2 cellular contexts compared by ENCODE assay signal in the genomic region with DNA sequence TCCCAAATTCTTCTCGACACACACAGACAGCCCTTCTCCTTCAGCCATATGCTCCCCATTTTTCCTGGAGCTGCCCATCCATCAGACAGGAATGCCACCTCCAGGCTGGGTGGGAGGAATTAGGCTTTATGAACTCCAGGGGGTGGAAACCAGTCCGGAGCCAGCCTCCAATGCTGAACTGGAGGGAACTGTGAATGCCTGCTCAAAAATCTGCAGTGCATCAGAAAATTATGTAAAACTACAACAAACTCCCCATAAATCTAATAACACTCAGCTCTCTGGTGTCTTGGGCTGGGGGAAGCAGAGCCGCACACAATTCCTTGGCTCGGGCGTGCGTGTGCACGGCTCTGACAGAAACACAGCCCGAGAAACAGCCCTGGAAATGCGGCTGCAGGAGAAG.
TF ChIP-seq lines count a peak whose summit lies in the region.

No MANE protein-coding gene starts in this region.

TF ChIP-seq in A549, 52 proteins besides CTCF, POLR2A, EP300 and RAD21 (continued from another document):
- TF ChIP-seq, protein P1, sequence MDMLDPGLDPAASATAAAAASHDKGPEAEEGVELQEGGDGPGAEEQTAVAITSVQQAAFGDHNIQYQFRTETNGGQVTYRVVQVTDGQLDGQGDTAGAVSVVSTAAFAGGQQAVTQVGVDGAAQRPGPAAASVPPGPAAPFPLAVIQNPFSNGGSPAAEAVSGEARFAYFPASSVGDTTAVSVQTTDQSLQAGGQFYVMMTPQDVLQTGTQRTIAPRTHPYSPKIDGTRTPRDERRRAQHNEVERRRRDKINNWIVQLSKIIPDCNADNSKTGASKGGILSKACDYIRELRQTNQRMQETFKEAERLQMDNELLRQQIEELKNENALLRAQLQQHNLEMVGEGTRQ (IDR thresholded peaks at IDR 0.05) = no peak
- no peak for TF ChIP-seq POLR2AphosphoS2 (conservative IDR thresholded peaks at IDR 0.05; ENCODE audit: low read length)
- no peak for TF ChIP-seq RCOR1 (IDR thresholded peaks at IDR 0.05; ENCODE audit: low read depth, low read length)
- TF ChIP-seq FOSL2 (IDR thresholded peaks at IDR 0.05) = no peak
- no peak for TF ChIP-seq FOSL2 (CRISPR knock-in tag; IDR thresholded peaks at IDR 0.05)
- TF ChIP-seq TFCP2L1 (CRISPR knock-in tag; IDR thresholded peaks at IDR 0.05) = no peak
- TF ChIP-seq, protein P2, sequence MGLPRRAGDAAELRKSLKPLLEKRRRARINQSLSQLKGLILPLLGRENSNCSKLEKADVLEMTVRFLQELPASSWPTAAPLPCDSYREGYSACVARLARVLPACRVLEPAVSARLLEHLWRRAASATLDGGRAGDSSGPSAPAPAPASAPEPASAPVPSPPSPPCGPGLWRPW (IDR thresholded peaks at IDR 0.05) = no peak
- no peak for TF ChIP-seq MAZ (IDR thresholded peaks at IDR 0.05; ENCODE audit: borderline replicate concordance, low read depth, low read length)
- no peak for TF ChIP-seq HOXB5 (CRISPR knock-in tag; IDR thresholded peaks at IDR 0.05)
- TF ChIP-seq RNF2 (IDR thresholded peaks at IDR 0.05; ENCODE audit: borderline replicate concordance, low read depth) = no peak
- TF ChIP-seq HOXB13 (CRISPR knock-in tag; IDR thresholded peaks at IDR 0.05; ENCODE audit: low read depth) = no peak
- TF ChIP-seq MYC (IDR thresholded peaks at IDR 0.05; ENCODE audit: borderline replicate concordance, low read length) = no peak
- TF ChIP-seq, protein P3, sequence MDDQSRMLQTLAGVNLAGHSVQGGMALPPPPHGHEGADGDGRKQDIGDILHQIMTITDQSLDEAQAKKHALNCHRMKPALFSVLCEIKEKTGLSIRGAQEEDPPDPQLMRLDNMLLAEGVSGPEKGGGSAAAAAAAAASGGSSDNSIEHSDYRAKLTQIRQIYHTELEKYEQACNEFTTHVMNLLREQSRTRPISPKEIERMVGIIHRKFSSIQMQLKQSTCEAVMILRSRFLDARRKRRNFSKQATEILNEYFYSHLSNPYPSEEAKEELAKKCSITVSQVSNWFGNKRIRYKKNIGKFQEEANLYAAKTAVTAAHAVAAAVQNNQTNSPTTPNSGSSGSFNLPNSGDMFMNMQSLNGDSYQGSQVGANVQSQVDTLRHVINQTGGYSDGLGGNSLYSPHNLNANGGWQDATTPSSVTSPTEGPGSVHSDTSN (IDR thresholded peaks at IDR 0.05) = no peak
- no peak for TF ChIP-seq CBX8 (IDR thresholded peaks at IDR 0.05)
- no peak for TF ChIP-seq HDAC2 (IDR thresholded peaks at IDR 0.05)
- TF ChIP-seq, protein P4, sequence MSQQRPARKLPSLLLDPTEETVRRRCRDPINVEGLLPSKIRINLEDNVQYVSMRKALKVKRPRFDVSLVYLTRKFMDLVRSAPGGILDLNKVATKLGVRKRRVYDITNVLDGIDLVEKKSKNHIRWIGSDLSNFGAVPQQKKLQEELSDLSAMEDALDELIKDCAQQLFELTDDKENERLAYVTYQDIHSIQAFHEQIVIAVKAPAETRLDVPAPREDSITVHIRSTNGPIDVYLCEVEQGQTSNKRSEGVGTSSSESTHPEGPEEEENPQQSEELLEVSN (IDR thresholded peaks at IDR 0.05; ENCODE audit: borderline replicate concordance, low read depth) = no peak
- TF ChIP-seq ZSCAN20 (CRISPR knock-in tag; IDR thresholded peaks at IDR 0.05) = no peak
- no peak for TF ChIP-seq JUN (IDR thresholded peaks at IDR 0.05)
- TF ChIP-seq SREBF2 (IDR thresholded peaks at IDR 0.05) = no peak
- no peak for TF ChIP-seq HEYL (CRISPR knock-in tag; IDR thresholded peaks at IDR 0.05)

TF ChIP-seq in H1, 55 proteins besides CTCF, POLR2A, EP300 and RAD21 (continued from another document):
- TF ChIP-seq, protein P5, sequence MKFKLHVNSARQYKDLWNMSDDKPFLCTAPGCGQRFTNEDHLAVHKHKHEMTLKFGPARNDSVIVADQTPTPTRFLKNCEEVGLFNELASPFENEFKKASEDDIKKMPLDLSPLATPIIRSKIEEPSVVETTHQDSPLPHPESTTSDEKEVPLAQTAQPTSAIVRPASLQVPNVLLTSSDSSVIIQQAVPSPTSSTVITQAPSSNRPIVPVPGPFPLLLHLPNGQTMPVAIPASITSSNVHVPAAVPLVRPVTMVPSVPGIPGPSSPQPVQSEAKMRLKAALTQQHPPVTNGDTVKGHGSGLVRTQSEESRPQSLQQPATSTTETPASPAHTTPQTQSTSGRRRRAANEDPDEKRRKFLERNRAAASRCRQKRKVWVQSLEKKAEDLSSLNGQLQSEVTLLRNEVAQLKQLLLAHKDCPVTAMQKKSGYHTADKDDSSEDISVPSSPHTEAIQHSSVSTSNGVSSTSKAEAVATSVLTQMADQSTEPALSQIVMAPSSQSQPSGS (IDR thresholded peaks at IDR 0.05; ENCODE audit: low read length) = no peak
- TF ChIP-seq ASH2L (IDR thresholded peaks at IDR 0.05; ENCODE audit: low read length) (no peak), TAF1 (IDR thresholded peaks at IDR 0.05; ENCODE audit: low read depth, low read length) (no peak), HDAC6 (IDR thresholded peaks at IDR 0.05; ENCODE audit: low read depth, low read length) (no peak), RXRA (IDR thresholded peaks at IDR 0.05; ENCODE audit: insufficient read depth, low read depth, low read length) (no peak), BACH1 (IDR thresholded peaks at IDR 0.05; ENCODE audit: low read length) (no peak), CHD1 (IDR thresholded peaks at IDR 0.05; ENCODE audit: low read depth, low read length) (no peak), NANOG (IDR thresholded peaks at IDR 0.05; ENCODE audit: insufficient read depth, low read depth, low read length, poor library complexity, severe bottlenecking) (no peak), SIRT6 (IDR thresholded peaks at IDR 0.05; ENCODE audit: low read length) (no peak), RBBP5 (IDR thresholded peaks at IDR 0.05; ENCODE audit: borderline replicate concordance, low read depth, low read length) (no peak)
- TF ChIP-seq, protein P6, sequence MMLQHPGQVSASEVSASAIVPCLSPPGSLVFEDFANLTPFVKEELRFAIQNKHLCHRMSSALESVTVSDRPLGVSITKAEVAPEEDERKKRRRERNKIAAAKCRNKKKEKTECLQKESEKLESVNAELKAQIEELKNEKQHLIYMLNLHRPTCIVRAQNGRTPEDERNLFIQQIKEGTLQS (IDR thresholded peaks at IDR 0.05; ENCODE audit: insufficient read depth, low read depth, low read length) = no peak
- TF ChIP-seq, protein P4 (IDR thresholded peaks at IDR 0.05) = no peak
- TF ChIP-seq, protein P7, sequence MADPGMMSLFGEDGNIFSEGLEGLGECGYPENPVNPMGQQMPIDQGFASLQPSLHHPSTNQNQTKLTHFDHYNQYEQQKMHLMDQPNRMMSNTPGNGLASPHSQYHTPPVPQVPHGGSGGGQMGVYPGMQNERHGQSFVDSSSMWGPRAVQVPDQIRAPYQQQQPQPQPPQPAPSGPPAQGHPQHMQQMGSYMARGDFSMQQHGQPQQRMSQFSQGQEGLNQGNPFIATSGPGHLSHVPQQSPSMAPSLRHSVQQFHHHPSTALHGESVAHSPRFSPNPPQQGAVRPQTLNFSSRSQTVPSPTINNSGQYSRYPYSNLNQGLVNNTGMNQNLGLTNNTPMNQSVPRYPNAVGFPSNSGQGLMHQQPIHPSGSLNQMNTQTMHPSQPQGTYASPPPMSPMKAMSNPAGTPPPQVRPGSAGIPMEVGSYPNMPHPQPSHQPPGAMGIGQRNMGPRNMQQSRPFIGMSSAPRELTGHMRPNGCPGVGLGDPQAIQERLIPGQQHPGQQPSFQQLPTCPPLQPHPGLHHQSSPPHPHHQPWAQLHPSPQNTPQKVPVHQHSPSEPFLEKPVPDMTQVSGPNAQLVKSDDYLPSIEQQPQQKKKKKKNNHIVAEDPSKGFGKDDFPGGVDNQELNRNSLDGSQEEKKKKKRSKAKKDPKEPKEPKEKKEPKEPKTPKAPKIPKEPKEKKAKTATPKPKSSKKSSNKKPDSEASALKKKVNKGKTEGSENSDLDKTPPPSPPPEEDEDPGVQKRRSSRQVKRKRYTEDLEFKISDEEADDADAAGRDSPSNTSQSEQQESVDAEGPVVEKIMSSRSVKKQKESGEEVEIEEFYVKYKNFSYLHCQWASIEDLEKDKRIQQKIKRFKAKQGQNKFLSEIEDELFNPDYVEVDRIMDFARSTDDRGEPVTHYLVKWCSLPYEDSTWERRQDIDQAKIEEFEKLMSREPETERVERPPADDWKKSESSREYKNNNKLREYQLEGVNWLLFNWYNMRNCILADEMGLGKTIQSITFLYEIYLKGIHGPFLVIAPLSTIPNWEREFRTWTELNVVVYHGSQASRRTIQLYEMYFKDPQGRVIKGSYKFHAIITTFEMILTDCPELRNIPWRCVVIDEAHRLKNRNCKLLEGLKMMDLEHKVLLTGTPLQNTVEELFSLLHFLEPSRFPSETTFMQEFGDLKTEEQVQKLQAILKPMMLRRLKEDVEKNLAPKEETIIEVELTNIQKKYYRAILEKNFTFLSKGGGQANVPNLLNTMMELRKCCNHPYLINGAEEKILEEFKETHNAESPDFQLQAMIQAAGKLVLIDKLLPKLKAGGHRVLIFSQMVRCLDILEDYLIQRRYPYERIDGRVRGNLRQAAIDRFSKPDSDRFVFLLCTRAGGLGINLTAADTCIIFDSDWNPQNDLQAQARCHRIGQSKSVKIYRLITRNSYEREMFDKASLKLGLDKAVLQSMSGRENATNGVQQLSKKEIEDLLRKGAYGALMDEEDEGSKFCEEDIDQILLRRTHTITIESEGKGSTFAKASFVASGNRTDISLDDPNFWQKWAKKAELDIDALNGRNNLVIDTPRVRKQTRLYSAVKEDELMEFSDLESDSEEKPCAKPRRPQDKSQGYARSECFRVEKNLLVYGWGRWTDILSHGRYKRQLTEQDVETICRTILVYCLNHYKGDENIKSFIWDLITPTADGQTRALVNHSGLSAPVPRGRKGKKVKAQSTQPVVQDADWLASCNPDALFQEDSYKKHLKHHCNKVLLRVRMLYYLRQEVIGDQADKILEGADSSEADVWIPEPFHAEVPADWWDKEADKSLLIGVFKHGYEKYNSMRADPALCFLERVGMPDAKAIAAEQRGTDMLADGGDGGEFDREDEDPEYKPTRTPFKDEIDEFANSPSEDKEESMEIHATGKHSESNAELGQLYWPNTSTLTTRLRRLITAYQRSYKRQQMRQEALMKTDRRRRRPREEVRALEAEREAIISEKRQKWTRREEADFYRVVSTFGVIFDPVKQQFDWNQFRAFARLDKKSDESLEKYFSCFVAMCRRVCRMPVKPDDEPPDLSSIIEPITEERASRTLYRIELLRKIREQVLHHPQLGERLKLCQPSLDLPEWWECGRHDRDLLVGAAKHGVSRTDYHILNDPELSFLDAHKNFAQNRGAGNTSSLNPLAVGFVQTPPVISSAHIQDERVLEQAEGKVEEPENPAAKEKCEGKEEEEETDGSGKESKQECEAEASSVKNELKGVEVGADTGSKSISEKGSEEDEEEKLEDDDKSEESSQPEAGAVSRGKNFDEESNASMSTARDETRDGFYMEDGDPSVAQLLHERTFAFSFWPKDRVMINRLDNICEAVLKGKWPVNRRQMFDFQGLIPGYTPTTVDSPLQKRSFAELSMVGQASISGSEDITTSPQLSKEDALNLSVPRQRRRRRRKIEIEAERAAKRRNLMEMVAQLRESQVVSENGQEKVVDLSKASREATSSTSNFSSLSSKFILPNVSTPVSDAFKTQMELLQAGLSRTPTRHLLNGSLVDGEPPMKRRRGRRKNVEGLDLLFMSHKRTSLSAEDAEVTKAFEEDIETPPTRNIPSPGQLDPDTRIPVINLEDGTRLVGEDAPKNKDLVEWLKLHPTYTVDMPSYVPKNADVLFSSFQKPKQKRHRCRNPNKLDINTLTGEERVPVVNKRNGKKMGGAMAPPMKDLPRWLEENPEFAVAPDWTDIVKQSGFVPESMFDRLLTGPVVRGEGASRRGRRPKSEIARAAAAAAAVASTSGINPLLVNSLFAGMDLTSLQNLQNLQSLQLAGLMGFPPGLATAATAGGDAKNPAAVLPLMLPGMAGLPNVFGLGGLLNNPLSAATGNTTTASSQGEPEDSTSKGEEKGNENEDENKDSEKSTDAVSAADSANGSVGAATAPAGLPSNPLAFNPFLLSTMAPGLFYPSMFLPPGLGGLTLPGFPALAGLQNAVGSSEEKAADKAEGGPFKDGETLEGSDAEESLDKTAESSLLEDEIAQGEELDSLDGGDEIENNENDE (IDR thresholded peaks at IDR 0.05; ENCODE audit: insufficient replicate concordance, low read length) = no peak
TF ChIP-seq in H1: peak in this region for 0.
